ENCODE assay signal across 17 cellular contexts in the genomic region with DNA sequence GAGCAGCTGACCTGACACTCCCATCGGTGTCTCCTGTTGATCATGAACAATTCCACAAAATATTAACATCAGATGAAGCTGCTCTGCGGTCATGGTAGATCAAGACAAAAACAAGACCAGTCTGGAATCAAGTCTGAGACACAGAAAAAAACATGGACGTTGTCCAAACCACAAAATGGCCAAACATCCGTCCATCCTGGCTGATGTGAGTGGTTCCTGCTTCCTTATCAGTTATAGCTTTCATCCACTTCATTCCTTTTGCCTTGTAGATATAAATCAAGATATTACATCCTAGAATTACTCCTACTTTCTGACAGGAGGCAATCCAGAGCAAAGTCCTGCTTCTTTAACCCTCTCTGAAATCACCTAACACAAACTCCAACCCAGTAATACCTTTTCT. TPM values are rescaled to one million over a fixed set of nuclear protein-coding genes. Genes with fewer than 3 reads are reported as not detected.
DNase-seq lines count a peak whose midpoint lies in the region; ATAC-seq and TF ChIP-seq lines count a peak whose summit lies in the region.
"Had no signal": no experiment of that assay in that cellular context is flagged by ENCODE, and none has a peak within 500 bp of the region (broad histone marks: within the 10 kb centered on the region; RNA-seq: fewer than 3 reads in every experiment).

No MANE protein-coding gene starts in this region.

- no peak for ATAC-seq in GM21367 (IDR thresholded peaks at IDR 0.05; ENCODE audit: unreplicated experiment)
- ATAC-seq in HG03108 (IDR thresholded peaks at IDR 0.05; ENCODE audit: unreplicated experiment): no peak
- ATAC-seq: activated CD8-positive, alpha-beta memory T cell treated with anti-CD3 and anti-CD28 coated beads, Interleukin-2, amount 10 ng/mL, durations not matched to agents 7 days and 5 days; esophagus mucosa had no signal

- no peak overlapping the region for H3K4me3 ChIP-seq in cardiac fibroblast (replicated peaks in 1 of 2; ENCODE audit: low read depth in 2 of 2, low read length in 2 of 2)
- H3K4me3 ChIP-seq: lung had no signal

- TF ChIP-seq CTCF in cardiac fibroblast (IDR thresholded peaks at IDR 0.05; ENCODE audit: low read depth, low read length): no peak

- DNase-seq in GM04503 (ENCODE audit: low read depth): peak; percentile 15
- peak; percentile 67 for DNase-seq in OCI-M1 (lab: John Stamatoyannopoulos, UW)
- DNase-seq in cardiac fibroblast (ENCODE audit: low read depth in 2 of 2): peak; percentile 25 to 34
- peak; percentile 49 for DNase-seq in myocyte (ENCODE audit: low read depth)
- DNase-seq in stimulated activated CD4-positive, alpha-beta T cell treated with anti-CD3 and anti-CD28 coated beads, Interleukin-1b, Interleukin-23, amount 100 ng/mL, for 48 hours: no peak
- no peak for DNase-seq in NCI-H2227 (lab: John Stamatoyannopoulos, UW; ENCODE audit: unreplicated experiment)
- DNase-seq: activated B cell treated with CpG ODN at 0.5 μM for 24 hours; activated CD8-positive, alpha-beta memory T cell treated with anti-CD3 and anti-CD28 coated beads, Interleukin-2, amount 10 ng/mL, durations not matched to agents 7 days and 5 days; activated naive CD4-positive, alpha-beta T cell treated with anti-CD3 and anti-CD28 coated beads, Interleukin-2, amount 10 ng/mL, durations not matched to agents 7 days and 5 days; cerebellar nuclear complex; NCI-H1417 treated with DMSO at 0.1 percent for 48 hours; NCI-H748 treated with DMSO at 0.1 percent for 48 hours; nucleus accumbens had no signal

RNA-seq across cellular contexts. Expression of a gene that starts 28.8 kb away (rescaled TPM):
- total RNA-seq in myocyte: 1.8 and 5.4 TPM in 2 replicates
- 14.2 TPM for polyA plus RNA-seq in myocyte (2012)
- total RNA-seq: activated B cell treated with CpG ODN at 0.5 μM for 24 hours had no signal

RNA-seq across cellular contexts. Expression of a gene that starts 33.4 kb away (rescaled TPM):
- 52.4 and 64.3 TPM in 2 replicates for total RNA-seq in myocyte
- polyA plus RNA-seq in myocyte (2012): 70.4 TPM

RNA-seq across cellular contexts. Expression of a gene that starts 33.5 kb away (rescaled TPM):
- total RNA-seq in myocyte: 37.6 and 44.7 TPM in 2 replicates
- polyA plus RNA-seq in myocyte (2012): 79.0 TPM

RNA-seq across cellular contexts. Expression of a gene that starts 37.9 kb away (rescaled TPM):
- not detected in 2 replicates for total RNA-seq in myocyte
- 0.06 TPM for polyA plus RNA-seq in myocyte (2012)
- total RNA-seq: activated B cell treated with CpG ODN at 0.5 μM for 24 hours; activated CD8-positive, alpha-beta memory T cell treated with anti-CD3 and anti-CD28 coated beads, Interleukin-2, amount 10 ng/mL, durations not matched to agents 7 days and 5 days; esophagus mucosa; lung had no signal

RNA-seq across cellular contexts. Expression of a gene that starts 47.2 kb away (rescaled TPM):
- 18.2 and 24.4 TPM in 2 replicates for total RNA-seq in myocyte
- 39.0 TPM for polyA plus RNA-seq in myocyte (2012)

Comparison
In these comparisons a context has a peak if more than half of its experiments do, and no peak if none do; other contexts are left out.
1. DNase-seq: peak in GM04503 (single experiment), OCI-M1 (single experiment), cardiac fibroblast (2 of 2) and myocyte (single experiment); none in stimulated activated CD4-positive, alpha-beta T cell treated with anti-CD3 and anti-CD28 coated beads, Interleukin-1b, Interleukin-23, amount 100 ng/mL, for 48 hours (single experiment) and NCI-H2227 (single experiment).